In the genomic region with DNA sequence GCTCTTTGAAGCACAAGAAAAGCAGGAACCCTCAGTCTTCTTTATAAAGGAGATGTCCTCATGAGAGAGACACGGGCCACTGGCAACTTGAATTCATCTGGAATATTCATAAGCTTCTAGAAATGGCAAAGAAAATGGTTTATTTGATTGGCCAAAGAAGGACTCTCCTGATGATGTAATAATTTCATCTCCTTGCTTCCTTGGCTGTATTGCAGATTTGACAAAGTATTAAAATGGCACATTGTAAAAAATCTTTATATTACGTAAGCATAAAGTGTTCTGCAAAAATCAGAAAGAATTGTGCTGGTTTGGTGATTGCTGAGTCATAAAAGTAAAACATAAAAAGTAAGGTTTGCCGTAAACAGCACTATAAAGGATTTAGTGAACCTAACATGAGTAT, we compare ENCODE assay signal across 1 cellular context.
TF ChIP-seq lines count a peak whose summit lies in the region.

No MANE protein-coding gene starts in this region.

TF ChIP-seq in GM23338, 12 proteins besides CTCF, POLR2A, EP300 and RAD21 (continued from another document):
- TF ChIP-seq, protein P1, sequence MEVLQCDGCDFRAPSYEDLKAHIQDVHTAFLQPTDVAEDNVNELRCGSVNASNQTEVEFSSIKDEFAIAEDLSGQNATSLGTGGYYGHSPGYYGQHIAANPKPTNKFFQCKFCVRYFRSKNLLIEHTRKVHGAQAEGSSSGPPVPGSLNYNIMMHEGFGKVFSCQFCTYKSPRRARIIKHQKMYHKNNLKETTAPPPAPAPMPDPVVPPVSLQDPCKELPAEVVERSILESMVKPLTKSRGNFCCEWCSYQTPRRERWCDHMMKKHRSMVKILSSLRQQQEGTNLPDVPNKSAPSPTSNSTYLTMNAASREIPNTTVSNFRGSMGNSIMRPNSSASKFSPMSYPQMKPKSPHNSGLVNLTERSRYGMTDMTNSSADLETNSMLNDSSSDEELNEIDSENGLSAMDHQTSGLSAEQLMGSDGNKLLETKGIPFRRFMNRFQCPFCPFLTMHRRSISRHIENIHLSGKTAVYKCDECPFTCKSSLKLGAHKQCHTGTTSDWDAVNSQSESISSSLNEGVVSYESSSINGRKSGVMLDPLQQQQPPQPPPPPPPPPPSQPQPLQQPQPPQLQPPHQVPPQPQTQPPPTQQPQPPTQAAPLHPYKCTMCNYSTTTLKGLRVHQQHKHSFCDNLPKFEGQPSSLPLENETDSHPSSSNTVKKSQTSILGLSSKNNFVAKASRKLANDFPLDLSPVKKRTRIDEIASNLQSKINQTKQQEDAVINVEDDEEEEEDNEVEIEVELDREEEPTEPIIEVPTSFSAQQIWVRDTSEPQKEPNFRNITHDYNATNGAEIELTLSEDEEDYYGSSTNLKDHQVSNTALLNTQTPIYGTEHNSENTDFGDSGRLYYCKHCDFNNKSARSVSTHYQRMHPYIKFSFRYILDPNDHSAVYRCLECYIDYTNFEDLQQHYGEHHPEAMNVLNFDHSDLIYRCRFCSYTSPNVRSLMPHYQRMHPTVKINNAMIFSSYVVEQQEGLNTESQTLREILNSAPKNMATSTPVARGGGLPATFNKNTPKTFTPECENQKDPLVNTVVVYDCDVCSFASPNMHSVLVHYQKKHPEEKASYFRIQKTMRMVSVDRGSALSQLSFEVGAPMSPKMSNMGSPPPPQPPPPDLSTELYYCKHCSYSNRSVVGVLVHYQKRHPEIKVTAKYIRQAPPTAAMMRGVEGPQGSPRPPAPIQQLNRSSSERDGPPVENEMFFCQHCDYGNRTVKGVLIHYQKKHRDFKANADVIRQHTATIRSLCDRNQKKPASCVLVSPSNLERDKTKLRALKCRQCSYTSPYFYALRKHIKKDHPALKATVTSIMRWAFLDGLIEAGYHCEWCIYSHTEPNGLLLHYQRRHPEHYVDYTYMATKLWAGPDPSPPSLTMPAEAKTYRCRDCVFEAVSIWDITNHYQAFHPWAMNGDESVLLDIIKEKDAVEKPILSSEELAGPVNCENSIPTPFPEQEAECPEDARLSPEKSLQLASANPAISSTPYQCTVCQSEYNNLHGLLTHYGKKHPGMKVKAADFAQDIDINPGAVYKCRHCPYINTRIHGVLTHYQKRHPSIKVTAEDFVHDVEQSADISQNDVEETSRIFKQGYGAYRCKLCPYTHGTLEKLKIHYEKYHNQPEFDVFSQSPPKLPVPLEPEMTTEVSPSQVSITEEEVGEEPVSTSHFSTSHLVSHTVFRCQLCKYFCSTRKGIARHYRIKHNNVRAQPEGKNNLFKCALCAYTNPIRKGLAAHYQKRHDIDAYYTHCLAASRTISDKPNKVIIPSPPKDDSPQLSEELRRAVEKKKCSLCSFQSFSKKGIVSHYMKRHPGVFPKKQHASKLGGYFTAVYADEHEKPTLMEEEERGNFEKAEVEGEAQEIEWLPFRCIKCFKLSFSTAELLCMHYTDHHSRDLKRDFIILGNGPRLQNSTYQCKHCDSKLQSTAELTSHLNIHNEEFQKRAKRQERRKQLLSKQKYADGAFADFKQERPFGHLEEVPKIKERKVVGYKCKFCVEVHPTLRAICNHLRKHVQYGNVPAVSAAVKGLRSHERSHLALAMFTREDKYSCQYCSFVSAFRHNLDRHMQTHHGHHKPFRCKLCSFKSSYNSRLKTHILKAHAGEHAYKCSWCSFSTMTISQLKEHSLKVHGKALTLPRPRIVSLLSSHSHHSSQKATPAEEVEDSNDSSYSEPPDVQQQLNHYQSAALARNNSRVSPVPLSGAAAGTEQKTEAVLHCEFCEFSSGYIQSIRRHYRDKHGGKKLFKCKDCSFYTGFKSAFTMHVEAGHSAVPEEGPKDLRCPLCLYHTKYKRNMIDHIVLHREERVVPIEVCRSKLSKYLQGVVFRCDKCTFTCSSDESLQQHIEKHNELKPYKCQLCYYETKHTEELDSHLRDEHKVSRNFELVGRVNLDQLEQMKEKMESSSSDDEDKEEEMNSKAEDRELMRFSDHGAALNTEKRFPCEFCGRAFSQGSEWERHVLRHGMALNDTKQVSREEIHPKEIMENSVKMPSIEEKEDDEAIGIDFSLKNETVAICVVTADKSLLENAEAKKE (CRISPR knock-in tag; IDR thresholded peaks at IDR 0.05) = no peak
- TF ChIP-seq ZNF114 (CRISPR knock-in tag; IDR thresholded peaks at IDR 0.05) (no peak), EZH2 (IDR thresholded peaks at IDR 0.05; ENCODE audit: low read depth, unreplicated experiment) (no peak)
